Comparison of ENCODE assay signal across 8 cellular contexts in genomic region chr14:103628684-103629502, GRCh38. TPM values are rescaled to one million over a fixed set of nuclear protein-coding genes. Genes with fewer than 3 reads are reported as not detected.
DNase-seq lines count a peak whose midpoint lies in the region; ATAC-seq and TF ChIP-seq lines count a peak whose summit lies in the region.

Gene KLC1 (plus strand): TSS chr14:103629211. CDS start chr14:103654565, 25,354 bp downstream.

- peaks cover 5% of the 10 kb centered on the region for H3K36me3 Mint-ChIP-seq in mesothelial cell of epicardium

- POLR2A ChIA-PET in AG04449 (lab: Yijun Ruan, JAX): interaction anchor here (0.6 to 1.1 kb wide), 3 partner anchors 22 to 251 kb away, joined by 3 to 5 read pairs (median 3); no protein-coding TSS in a partner anchor

- H3K4me3 ChIP-seq in AG04449 (ENCODE audit: low read depth, low read length): peak within 1 kb of the TSS; percentile 73

- in situ Hi-C loops in endometrial microvascular endothelial cells (cut with HindIII; ENCODE audit: inconsistent ontology term, low pct_unique_long_range_greater_than_20kb, low sequenced_read_pairs): no loop called here

- peak; percentile 87 for TF ChIP-seq POLR2A in GM18526 (IDR thresholded peaks at IDR 0.05; ENCODE audit: extremely low read depth, insufficient read length)

- no peaks in the 10 kb centered on the region for H3K9me3 Mint-ChIP-seq in mesothelial cell of epicardium

- CTCF ChIA-PET in AG04449 (lab: Yijun Ruan, JAX): no interaction called here

- ATAC-seq in HG03097 (IDR thresholded peaks at IDR 0.05; ENCODE audit: low FRiP score, unreplicated experiment): peak; percentile 37

- peaks cover 12% of the 10 kb centered on the region for H3K4me1 Mint-ChIP-seq in mesothelial cell of epicardium

- H3K27me3 Mint-ChIP-seq in mesothelial cell of epicardium (ENCODE audit: low read depth): no peaks in the 10 kb centered on the region

- DNase-seq in AG04449 (ENCODE audit: low read depth, low spot score) (no peak), NCI-H69 (lab: John Stamatoyannopoulos, UW) (peak; percentile 84), mesothelial cell of epicardium (ENCODE audit: low spot score in 2 of 2, unreplicated experiment in 2 of 2) (peak; percentile 77 to 93)
- peak; percentile 52 for DNase-seq in activated CD8-positive, alpha-beta memory T cell treated with anti-CD3 and anti-CD28 coated beads, Interleukin-2, amount 50 U/mL, for 24 hours (ENCODE audit: extremely low read depth)
- DNase-seq in stimulated activated CD8-positive, alpha-beta memory T cell treated with anti-CD3 and anti-CD28 coated beads, Interleukin-15, amount 100 ng/mL, for 4 hours (ENCODE audit: low read depth in 2 of 2): peak; percentile 61 to 70

- H3K4me3 Mint-ChIP-seq in mesothelial cell of epicardium: peak within 1 kb of the TSS; percentile 89

- peak within 1 kb of the TSS; percentile 96 for H3K27ac Mint-ChIP-seq in mesothelial cell of epicardium

- peak; percentile 2 for TF ChIP-seq CTCF in AG04449 (IDR thresholded peaks at IDR 0.05; ENCODE audit: insufficient read depth, low read length, missing control alignments)
- no peak for TF ChIP-seq CTCF in mesothelial cell of epicardium (IDR thresholded peaks at IDR 0.05; ENCODE audit: unreplicated experiment)

RNA-seq across cellular contexts. Expression of gene KLC1, which starts in this region (rescaled TPM):
- total RNA-seq in endometrial microvascular endothelial cells (ENCODE audit: inconsistent ontology term): 135 TPM
- total RNA-seq in mesothelial cell of epicardium: 156 to 163 TPM (median 157 TPM) in 3 replicates
